ENCODE assay signal across 13 cellular contexts in genomic region chr7:129263168-129263567, GRCh38.
"Had no signal": no experiment of that assay in that cellular context is flagged by ENCODE, and none has a peak within 500 bp of the region (broad histone marks: within the 10 kb centered on the region; RNA-seq: fewer than 3 reads in every experiment).

No MANE protein-coding gene starts in this region.

- ATAC-seq: stimulated activated memory B cell treated with anti-CD40 and anti-IgM and Interleukin-4, amounts not matched to agents 10 μg/mL and 1 μg/mL and 100 μg/mL, for 72 hours had no signal

- DNase-seq: activated CD4-positive, alpha-beta T cell treated with anti-CD3 and anti-CD28 coated beads, Interleukin-2, amount 10 ng/mL, durations not matched to agents 7 days and 5 days; activated gamma-delta T cell treated with Interleukin-2 at 50 U/mL for 16 hours; activated T-cell treated with anti-CD3 and anti-CD28 coated beads for 4 hours; amygdala; effector memory CD8-positive, alpha-beta T cell; sigmoid colon; stimulated activated CD4-positive, alpha-beta T cell treated with anti-CD3 and anti-CD28 coated beads, Interleukin-4, amount 100 ng/mL, for 24 hours; T-helper 9 cell; upper lobe of left lung had no signal

- H3K4me3 ChIP-seq: neural progenitor cell, sigmoid colon, thoracic aorta, upper lobe of left lung had no signal

- H3K27ac ChIP-seq: neural progenitor cell, parathyroid adenoma, sigmoid colon, thoracic aorta, upper lobe of left lung had no signal

- H3K9ac ChIP-seq: neural progenitor cell, parathyroid adenoma had no signal

- H3K27me3 ChIP-seq: neural progenitor cell, sigmoid colon, upper lobe of left lung had no signal

- H3K4me2 ChIP-seq: neural progenitor cell had no signal

- H3K36me3 ChIP-seq: sigmoid colon, thoracic aorta, upper lobe of left lung had no signal

- H3K4me1 ChIP-seq: parathyroid adenoma, sigmoid colon, upper lobe of left lung had no signal

- H2AFZ ChIP-seq: neural progenitor cell, parathyroid adenoma had no signal

- H3K9me3 ChIP-seq: sigmoid colon, thoracic aorta, upper lobe of left lung had no signal
